ENCODE assay signal across 22 cellular contexts in the genomic region with DNA sequence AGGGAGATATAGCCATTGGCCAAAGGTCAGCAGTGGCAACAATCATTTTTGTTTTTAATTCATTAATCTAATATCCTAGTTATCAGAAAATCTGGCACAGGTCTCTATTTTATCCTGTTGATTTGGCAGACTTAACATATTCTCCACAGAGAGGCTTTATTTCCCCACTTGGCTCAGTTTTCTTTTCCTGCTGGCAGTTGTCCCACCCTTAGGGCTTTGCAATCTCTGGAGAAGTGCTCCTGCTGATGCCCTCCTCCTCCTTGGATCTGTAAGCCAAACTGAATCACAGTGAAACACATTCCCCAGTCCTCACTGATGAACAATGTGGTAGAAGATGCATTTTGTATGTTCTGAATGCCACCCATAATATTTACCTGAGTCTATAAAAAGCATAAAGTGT.
DNase-seq lines count a peak whose midpoint lies in the region; ATAC-seq lines count a peak whose summit lies in the region.
"Had no signal": no experiment of that assay in that cellular context is flagged by ENCODE, and none has a peak within 500 bp of the region (broad histone marks: within the 10 kb centered on the region; RNA-seq: fewer than 3 reads in every experiment).

No MANE protein-coding gene starts in this region.

- ATAC-seq in HG03135 (IDR thresholded peaks at IDR 0.05; ENCODE audit: unreplicated experiment) (no peak), HG03565 (IDR thresholded peaks at IDR 0.05; ENCODE audit: unreplicated experiment) (no peak), GM18519 (IDR thresholded peaks at IDR 0.05; ENCODE audit: low FRiP score, unreplicated experiment) (no peak)
- no peak for ATAC-seq in activated T-cell treated with anti-CD3 and anti-CD28 coated beads, Interleukin-2, amount 50 U/mL, for 4 hours
- ATAC-seq: Right ventricle myocardium inferior had no signal

- peaks cover 7% of the 10 kb centered on the region for H3K9me3 Mint-ChIP-seq in activated T-cell treated with anti-CD3 and anti-CD28 coated beads, Interleukin-2, amount 50 U/mL, for 4 hours

- H3K36me3 Mint-ChIP-seq in activated T-cell treated with anti-CD3 and anti-CD28 coated beads, Interleukin-2, amount 50 U/mL, for 4 hours (ENCODE audit: insufficient read depth), result no peaks in the 10 kb centered on the region
- H3K36me3 Mint-ChIP-seq: IgD-negative memory B cell had no signal

- DNase-seq in Ammon's horn (ENCODE audit: low spot score), result peak; percentile 5
- peak; percentile 65 for DNase-seq in NCI-H446 treated with DMSO at 0.1 percent for 48 hours (lab: John Stamatoyannopoulos, UW)
- DNase-seq in cerebellar cortex (ENCODE audit: low spot score), result peak; percentile 89
- peak; percentile 5 for DNase-seq in medulla oblongata (ENCODE audit: extremely low spot score)
- DNase-seq in activated T-cell treated with anti-CD3 and anti-CD28 coated beads, Interleukin-2, amount 50 U/mL, for 4 hours, result no peak
- DNase-seq: GDM1; GM23248; HCEC 1CT; Kasumi-1; MM.1S; NCI-H1092; NCI-H1436 treated with DMSO at 0.1 percent for 48 hours; NCI-H2029 treated with DMSO at 0.1 percent for 48 hours; NCI-H2171 treated with DMSO at 0.1 percent for 48 hours; NCI-H510A; NCI-H748 treated with DMSO at 0.1 percent for 48 hours; NK-92 treated with Interleukin-12 subunit alpha and Interleukin-12 subunit beta, amount 100 ng/mL, for 24 hours had no signal

- H3K27me3 Mint-ChIP-seq in activated T-cell treated with anti-CD3 and anti-CD28 coated beads, Interleukin-2, amount 50 U/mL, for 4 hours (ENCODE audit: low read depth), result no peaks in the 10 kb centered on the region
- H3K27me3 Mint-ChIP-seq: IgD-negative memory B cell had no signal

- no peaks in the 10 kb centered on the region for H3K4me1 Mint-ChIP-seq in activated T-cell treated with anti-CD3 and anti-CD28 coated beads, Interleukin-2, amount 50 U/mL, for 4 hours (ENCODE audit: low read depth)

- H3K4me3 Mint-ChIP-seq in activated T-cell treated with anti-CD3 and anti-CD28 coated beads, Interleukin-2, amount 50 U/mL, for 4 hours, result no peak overlapping the region
- H3K4me3 Mint-ChIP-seq: IgD-negative memory B cell had no signal
